28 cellular contexts compared by ENCODE assay signal in genomic region chr6:167667204-167668018, GRCh38.
DNase-seq lines count a peak whose midpoint lies in the region; ATAC-seq and TF ChIP-seq lines count a peak whose summit lies in the region.
"Had no signal": no experiment of that assay in that cellular context is flagged by ENCODE, and none has a peak within 500 bp of the region (broad histone marks: within the 10 kb centered on the region; RNA-seq: fewer than 3 reads in every experiment).

No MANE protein-coding gene starts in this region.

- no peak overlapping the region for H3K4me3 ChIP-seq in trophoblast cell (ENCODE audit: low read depth, low read length)
- H3K4me3 ChIP-seq: BLaER1, MG63, suprapubic skin had no signal

- H2AK5ac ChIP-seq in trophoblast cell (ENCODE audit: low read length): peak overlapping the region; percentile 9

- H4K8ac ChIP-seq in trophoblast cell (ENCODE audit: low read depth, low read length): no peak overlapping the region

- H3K27ac Mint-ChIP-seq in brain (peak overlapping the region; percentile 5 to 71 (median 35)), type B pancreatic cell (peak overlapping the region; percentile 2)
- H3K27ac Mint-ChIP-seq: activated CD8-positive, alpha-beta memory T cell treated with anti-CD3 and anti-CD28 coated beads, Interleukin-2, amount 10 ng/mL, durations not matched to agents 7 days and 5 days; immature natural killer cell; T-helper 1 cell treated with Interleukin-12 subunit alpha and Interleukin-12 subunit beta and Interleukin-4 antibody, amounts not matched to agents 30 μg/mL and 1 μg/mL, for 36 hours had no signal

- H3K27ac ChIP-seq in layer of hippocampus (ENCODE audit: low read depth, low read length) (peak overlapping the region; percentile 56), trophoblast cell (ENCODE audit: low read depth, low read length) (no peak overlapping the region)
- H3K27ac ChIP-seq: BLaER1, KMS-11, suprapubic skin had no signal

- H3K4me2 ChIP-seq in trophoblast cell (ENCODE audit: low read length): no peak overlapping the region
- H3K4me2 ChIP-seq: BLaER1, KMS-11, SK-N-SH had no signal

- TF ChIP-seq CTCF in brain (conservative IDR thresholded peaks at IDR 0.05): no peak
- TF ChIP-seq CTCF in type B pancreatic cell (conservative IDR thresholded peaks at IDR 0.05): no peak

- peaks cover 25% of the 10 kb centered on the region for H3K79me1 ChIP-seq in trophoblast cell (ENCODE audit: low read length)

- H4K91ac ChIP-seq in trophoblast cell (ENCODE audit: low read depth, low read length): peak overlapping the region; percentile 21

- ATAC-seq in GM18517 (IDR thresholded peaks at IDR 0.05; ENCODE audit: unreplicated experiment) (no peak), GM19463 (IDR thresholded peaks at IDR 0.05; ENCODE audit: unreplicated experiment) (no peak)
- ATAC-seq: activated CD8-positive, alpha-beta memory T cell treated with anti-CD3 and anti-CD28 coated beads, Interleukin-2, amount 10 ng/mL, durations not matched to agents 7 days and 5 days; PC-3 had no signal

- peaks cover 7% of the 10 kb centered on the region for H3K27me3 Mint-ChIP-seq in brain
- H3K27me3 Mint-ChIP-seq in type B pancreatic cell: peaks cover 7% of the 10 kb centered on the region
- H3K27me3 Mint-ChIP-seq: activated CD8-positive, alpha-beta memory T cell treated with anti-CD3 and anti-CD28 coated beads, Interleukin-2, amount 10 ng/mL, durations not matched to agents 7 days and 5 days had no signal

- H2BK120ac ChIP-seq in trophoblast cell (ENCODE audit: insufficient read depth, low read length, poor library complexity): peak overlapping the region; percentile 6

- H2AFZ ChIP-seq in trophoblast cell (ENCODE audit: insufficient read depth, low read length, poor library complexity): no peak overlapping the region

- WGBS in trophoblast cell (ENCODE audit: extremely low coverage, insufficient coverage, insufficient read length): no CpG with 5 or more reads among the region's 23 CpGs

- H3K36me3 ChIP-seq in trophoblast cell (ENCODE audit: control insufficient read depth in 1 of 2, insufficient read depth in 2 of 2, low read length in 2 of 2): no peaks in the 10 kb centered on the region
- H3K36me3 ChIP-seq: BLaER1, MG63, suprapubic skin had no signal

- H3K4me3 Mint-ChIP-seq in brain (no peak overlapping the region), type B pancreatic cell (no peak overlapping the region)
- H3K4me3 Mint-ChIP-seq: activated CD8-positive, alpha-beta memory T cell treated with anti-CD3 and anti-CD28 coated beads, Interleukin-2, amount 10 ng/mL, durations not matched to agents 7 days and 5 days; immature natural killer cell; T-helper 1 cell treated with Interleukin-12 subunit alpha and Interleukin-12 subunit beta and Interleukin-4 antibody, amounts not matched to agents 30 μg/mL and 1 μg/mL, for 36 hours had no signal

- no peaks in the 10 kb centered on the region for H3K27me3 ChIP-seq in layer of hippocampus (ENCODE audit: control insufficient read depth, insufficient read depth, low read length)
- H3K27me3 ChIP-seq in trophoblast cell (ENCODE audit: insufficient read depth, low read length): no peaks in the 10 kb centered on the region
- H3K27me3 ChIP-seq: BLaER1, MG63 had no signal

- H3K4me1 Mint-ChIP-seq in brain (peaks cover 66% of the 10 kb centered on the region), type B pancreatic cell (ENCODE audit: unreplicated experiment) (peaks cover 34% of the 10 kb centered on the region)
- H3K4me1 Mint-ChIP-seq: activated CD8-positive, alpha-beta memory T cell treated with anti-CD3 and anti-CD28 coated beads, Interleukin-2, amount 10 ng/mL, durations not matched to agents 7 days and 5 days; immature natural killer cell had no signal

- peaks cover 32 to 50% of the 10 kb centered on the region in 2 experiments for H3K4me1 ChIP-seq in trophoblast cell (ENCODE audit: control insufficient read depth in 1 of 2, insufficient read depth in 2 of 2, low read length in 2 of 2)
- H3K4me1 ChIP-seq: suprapubic skin had no signal

- H3K18ac ChIP-seq in trophoblast cell (ENCODE audit: low read length): peak overlapping the region; percentile 5

- no peak overlapping the region for H3K4ac ChIP-seq in trophoblast cell (ENCODE audit: low read depth, low read length)

- H3K23ac ChIP-seq in trophoblast cell (ENCODE audit: low read length): no peak overlapping the region

- H3K36me3 Mint-ChIP-seq in brain: no peaks in the 10 kb centered on the region
- H3K36me3 Mint-ChIP-seq in type B pancreatic cell: no peaks in the 10 kb centered on the region
- H3K36me3 Mint-ChIP-seq: immature natural killer cell had no signal

- peaks cover 0 to 20% (median 4%) of the 10 kb centered on the region in 5 experiments for H3K9me3 Mint-ChIP-seq in brain
- H3K9me3 Mint-ChIP-seq in type B pancreatic cell: peaks cover 2% of the 10 kb centered on the region

- H3K79me2 ChIP-seq in trophoblast cell (ENCODE audit: control insufficient read depth, insufficient read depth, low read length, poor library complexity): peaks cover 10% of the 10 kb centered on the region

- no peak for DNase-seq in trophoblast cell
- no peak for DNase-seq in type B pancreatic cell (ENCODE audit: extremely low spot score, unreplicated experiment)
- no peak for DNase-seq in ureter (ENCODE audit: low spot score)
- DNase-seq: activated CD8-positive, alpha-beta memory T cell treated with anti-CD3 and anti-CD28 coated beads, Interleukin-2, amount 10 ng/mL, durations not matched to agents 7 days and 5 days; activated T-cell treated with anti-CD3 and anti-CD28 coated beads, Interleukin-2, amount 50 U/mL, for 48 hours; effector CD8-positive, alpha-beta T cell; EL; GOT3; immature natural killer cell; left colon; mesendoderm; MG63; NCI-H1105; NCI-H2029; NCI-H2227 treated with DMSO at 0.1 percent for 48 hours; NCI-H526; PC-3; SK-N-SH; small intestine; stimulated activated naive CD4-positive, alpha-beta T cell had no signal

- H4K12ac ChIP-seq in trophoblast cell (ENCODE audit: low read depth, low read length): no peak overlapping the region

- no peak overlapping the region for H3K9ac ChIP-seq in trophoblast cell (ENCODE audit: low read length)
- H3K9ac ChIP-seq: BLaER1, KMS-11, SK-N-SH had no signal

- peak overlapping the region; percentile 54 for H2BK12ac ChIP-seq in trophoblast cell (ENCODE audit: low read length)

- no peak overlapping the region for H2BK5ac ChIP-seq in trophoblast cell (ENCODE audit: low read depth, low read length, poor library complexity)

- peak overlapping the region; percentile 1 for H3K14ac ChIP-seq in trophoblast cell (ENCODE audit: low read length)

- peaks cover 10% of the 10 kb centered on the region for H3K9me3 ChIP-seq in trophoblast cell (ENCODE audit: insufficient read depth, low read depth, low read length)
- H3K9me3 ChIP-seq: MG63, SK-N-SH, suprapubic skin had no signal
